Comparison of ENCODE assay signal across 8 cellular contexts in the genomic region with DNA sequence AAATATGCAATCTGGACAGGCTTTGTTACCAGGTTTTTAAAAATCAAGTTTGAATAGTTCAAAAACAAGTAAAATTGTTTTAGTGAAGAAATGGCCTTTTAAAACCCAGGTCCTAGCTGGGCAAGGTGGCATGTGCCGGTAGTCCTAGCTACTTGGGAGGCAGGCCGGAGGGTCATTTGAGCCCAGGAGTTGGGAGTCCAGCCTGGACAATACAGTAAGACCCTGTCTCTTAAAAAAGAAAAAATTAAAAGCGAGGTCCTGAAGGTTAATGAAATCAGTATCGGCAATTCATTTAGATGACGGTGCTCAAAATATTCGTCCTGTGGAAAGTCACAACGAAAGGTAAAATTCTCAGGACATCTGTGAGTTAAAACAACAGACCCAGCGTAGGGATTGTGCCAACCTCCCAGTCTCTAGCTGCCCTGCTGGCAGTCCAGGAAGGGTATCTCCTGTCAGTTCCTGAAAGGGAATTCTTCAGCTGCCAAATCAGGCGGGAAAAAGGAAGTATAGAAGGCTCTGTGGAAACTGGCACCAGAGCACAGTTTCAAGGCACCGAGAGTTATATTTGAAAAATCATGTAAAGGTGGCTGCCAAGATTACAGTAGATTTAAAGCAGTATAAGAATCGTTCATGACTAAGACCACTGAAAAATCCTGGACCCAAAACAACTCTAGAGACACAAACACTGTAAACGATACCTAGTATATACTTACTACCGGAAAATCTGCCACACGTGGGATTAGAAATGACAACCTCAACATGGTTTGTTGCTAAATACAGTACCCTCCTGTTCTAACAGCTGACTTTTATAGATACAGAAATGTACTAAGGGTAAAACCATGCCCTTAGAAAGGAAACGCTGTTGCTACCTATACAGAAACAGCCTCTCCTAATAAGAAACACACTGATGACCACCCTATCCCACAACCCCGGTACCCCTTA. TPM values are rescaled to one million over a fixed set of nuclear protein-coding genes. Genes with fewer than 3 reads are reported as not detected.
DNase-seq lines count a peak whose midpoint lies in the region; ATAC-seq, FAIRE-seq and TF ChIP-seq lines count a peak whose summit lies in the region.

No MANE protein-coding gene starts in this region.

- no peak overlapping the region for H4K8ac ChIP-seq in H1 (ENCODE audit: extremely low read depth, insufficient read depth, low read length)

- peak overlapping the region; percentile 73 to 97 (median 96) for H3K27ac Mint-ChIP-seq in nephron

- no peak for TF ChIP-seq CTCF in GM20000 (IDR thresholded peaks at IDR 0.05; ENCODE audit: extremely low read depth, missing control alignments)
- no peak for TF ChIP-seq CTCF in Peyer's patch (IDR thresholded peaks at IDR 0.05)
- no peak for TF ChIP-seq CTCF in H1 (IDR thresholded peaks at IDR 0.05; ENCODE audit: control extremely low read depth in 1 of 3, insufficient read depth in 1 of 3, low read depth in 1 of 3, low read length in 3 of 3)
- no peak for TF ChIP-seq CTCF in nephron (IDR thresholded peaks at IDR 0.05; ENCODE audit: unreplicated experiment in 3 of 3)

- no peak for TF ChIP-seq RAD21 in H1 (IDR thresholded peaks at IDR 0.05 in 1 of 2, conservative IDR thresholded peaks at IDR 0.05 in 1 of 2; ENCODE audit: low read depth in 2 of 2, low read length in 2 of 2)

- no peaks in the 10 kb centered on the region for H3K9me3 Mint-ChIP-seq in nephron

- H3K9ac ChIP-seq in H1 (replicated peaks in 1 of 4; ENCODE audit: extremely low read depth in 1 of 4, low read depth in 3 of 4, low read length in 3 of 4): peak overlapping the region in 3 of 4 experiments; percentile 20 to 47 (median 46); a peak in 2 of 7 replicates

- no peak for TF ChIP-seq EP300 in H1 (IDR thresholded peaks at IDR 0.05; ENCODE audit: borderline replicate concordance in 1 of 2, low read depth in 2 of 2, low read length in 2 of 2)

- no peaks in the 10 kb centered on the region for H3K36me3 ChIP-seq in Peyer's patch
- H3K36me3 ChIP-seq in H1 (ENCODE audit: control insufficient read depth in 2 of 4, insufficient read depth in 4 of 4, low read length in 3 of 4): no peaks in the 10 kb centered on the region

- H2BK120ac ChIP-seq in H1 (replicated peaks; ENCODE audit: low read depth, low read length): no peak overlapping the region

- H3K9me3 ChIP-seq in Peyer's patch: no peaks in the 10 kb centered on the region
- no peaks in the 10 kb centered on the region for H3K9me3 ChIP-seq in H1 (ENCODE audit: insufficient read depth in 2 of 2, low read depth in 1 of 2, low read length in 1 of 2)

- TF ChIP-seq POLR2A in Peyer's patch (IDR thresholded peaks at IDR 0.05) (no peak), H1 (IDR thresholded peaks at IDR 0.05; ENCODE audit: control extremely low read depth in 1 of 2, low read depth in 2 of 2, low read length in 2 of 2) (no peak; a peak in 1 of 3 replicates)

- no peak overlapping the region for H3K4ac ChIP-seq in H1 (replicated peaks; ENCODE audit: insufficient read length, low read depth, low read length)

- peaks cover 0 to 32% (median 2%) of the 10 kb centered on the region in 4 donors for H3K4me1 ChIP-seq in Peyer's patch
- H3K4me1 ChIP-seq in H1 (replicated peaks in 1 of 4; ENCODE audit: control insufficient read depth in 3 of 4, insufficient read depth in 4 of 4, low read length in 3 of 4): peaks cover 5 to 9% (median 8%) of the 10 kb centered on the region in 4 experiments; a peak in 5 of 7 replicates

- no peaks in the 10 kb centered on the region for H3K27me3 ChIP-seq in Peyer's patch
- H3K27me3 ChIP-seq in H1 (replicated peaks in 1 of 4; ENCODE audit: control insufficient read depth in 3 of 4, extremely low read depth in 1 of 4, insufficient read depth in 3 of 4, low read length in 3 of 4): peaks cover 0 to 22% (median 7%) of the 10 kb centered on the region in 4 experiments; a peak in 5 of 7 replicates

- H3K23me2 ChIP-seq in H1 (ENCODE audit: low read depth, low read length): peaks cover 15% of the 10 kb centered on the region

- POLR2A ChIA-PET in H1 (lab: Charles Lee; ENCODE audit: partially characterized antibody): interaction anchor here (0.7 to 1.2 kb wide), 2 partner anchors 8 to 114 kb away, joined by 3 read pairs; no protein-coding TSS in a partner anchor

- 80% methylated on average over 16 of the region's 16 CpGs; no CpG with 5 or more reads in 1 of the 2 experiments for WGBS in H1 (ENCODE audit: extremely low coverage in 1 of 2, insufficient coverage in 1 of 2, insufficient read length in 1 of 2, insufficient replicate concordance in 2 of 2, low coverage in 1 of 2, low lambda C conversion rate in 2 of 2, missing lambda C conversion rate in 1 of 2), 2 experiments

- no peak overlapping the region for H4K91ac ChIP-seq in H1 (replicated peaks; ENCODE audit: insufficient read length, low read length)

- H3K79me1 ChIP-seq in H1 (ENCODE audit: low read depth, low read length): no peaks in the 10 kb centered on the region

- H2BK15ac ChIP-seq in H1 (ENCODE audit: low read length): no peak overlapping the region

- no peak overlapping the region for H2AK5ac ChIP-seq in H1 (ENCODE audit: low read depth, low read length)

- H3K18ac ChIP-seq in H1 (ENCODE audit: extremely low read depth, low read length): peak overlapping the region; percentile 71; the same call in 1 of the 2 replicates

- CTCF ChIA-PET in H1 (lab: Charles Lee; ENCODE audit: partially characterized antibody): interaction anchor here (1.7 to 2.4 kb wide), 5 partner anchors 11 to 86 kb away, joined by 5 to 9 read pairs (median 8); a partner anchor contains a TSS

- peaks cover 0 to 5% of the 10 kb centered on the region in 2 experiments for H4K20me1 ChIP-seq in H1 (replicated peaks in 1 of 2; ENCODE audit: control insufficient read depth in 1 of 2, insufficient read depth in 2 of 2, low read length in 2 of 2)

- H2BK20ac ChIP-seq in H1 (ENCODE audit: low read length): no peak overlapping the region

- H2BK12ac ChIP-seq in H1 (ENCODE audit: low read depth, low read length): no peak overlapping the region

- no peak overlapping the region for H3K56ac ChIP-seq in H1 (replicated peaks; ENCODE audit: insufficient read length, low read depth, low read length)

- peak overlapping the region; percentile 63 to 89 (median 82) for H3K4me3 ChIP-seq in Peyer's patch
- peak overlapping the region; percentile 30 to 73 (median 60) for H3K4me3 ChIP-seq in H1 (ENCODE audit: extremely low read depth in 1 of 4, insufficient read depth in 2 of 4, low read depth in 3 of 4, low read length in 4 of 4)

- no peak overlapping the region for H3K23ac ChIP-seq in H1 (ENCODE audit: insufficient read length)

- peak overlapping the region; percentile 88 to 97 (median 93) for H3K4me3 Mint-ChIP-seq in nephron

- no peak overlapping the region for H2BK5ac ChIP-seq in H1 (ENCODE audit: low read depth, low read length)

- no peak overlapping the region for H3K14ac ChIP-seq in H1 (ENCODE audit: insufficient read length)

- peak overlapping the region; percentile 61 to 64 for H3K4me2 ChIP-seq in H1 (ENCODE audit: insufficient read depth in 1 of 2, low read depth in 2 of 2, low read length in 2 of 2)

- no peak for ATAC-seq in GM21447 (IDR thresholded peaks at IDR 0.05; ENCODE audit: unreplicated experiment)

- H3K79me2 ChIP-seq in H1 (ENCODE audit: control insufficient read depth in 1 of 2, insufficient read depth in 2 of 2, low read length in 2 of 2): peaks cover 3 to 23% of the 10 kb centered on the region in 2 experiments; a peak in 3 of 4 replicates

- peak; percentile 1 for DNase-seq in ACHN
- DNase-seq in GM20000 (ENCODE audit: low spot score): peak; percentile 40
- DNase-seq in Peyer's patch: no peak
- no peak for DNase-seq in H1 (ENCODE audit: low read depth in 1 of 2, low spot score in 2 of 2)
- DNase-seq in UCSD-AML1 (lab: John Stamatoyannopoulos, UW; ENCODE audit: unreplicated experiment): no peak
- DNase-seq in SIG-M5 treated with dmso at 0.1 percent for 504 hours (lab: John Stamatoyannopoulos, UW; ENCODE audit: unreplicated experiment): no peak

- in situ Hi-C loops in ACHN (cut with HindIII; ENCODE audit: low pct_ligation_motif_present, low pct_unique_long_range_greater_than_20kb, low sequenced_read_pairs): no loop called here

- peaks cover 5% of the 10 kb centered on the region for H3K27me3 Mint-ChIP-seq in nephron (ENCODE audit: low read depth)

- H2AFZ ChIP-seq in H1 (ENCODE audit: low read length): peak overlapping the region; percentile 63

- no peak for FAIRE-seq in H1 (lab: Jason Lieb, UNC)

- peaks cover 32% of the 10 kb centered on the region for H3K4me1 Mint-ChIP-seq in nephron

- peak overlapping the region; percentile 54 for H4K5ac ChIP-seq in H1 (ENCODE audit: insufficient read length, low read depth, low read length)

- H3K27ac ChIP-seq in Peyer's patch (peak overlapping the region; percentile 73 to 94 (median 84)), H1 (ENCODE audit: low read depth, low read length) (no peak overlapping the region)

- H3K36me3 Mint-ChIP-seq in nephron (ENCODE audit: low read depth): peaks cover 6% of the 10 kb centered on the region

TF ChIP-seq in H1, 55 proteins besides CTCF, POLR2A, EP300 and RAD21:
- TF ChIP-seq KDM1A (IDR thresholded peaks at IDR 0.05; ENCODE audit: borderline replicate concordance, low read length): no peak

RNA-seq across cellular contexts. Expression of a gene that starts 1.2 kb away (rescaled TPM):
- 10 to 100 TPM; 14.9 to 74.6 (median 37.8) TPM for total RNA-seq in Peyer's patch
- 29.8 and 31.8 TPM in 2 replicates for total RNA-seq in H1 (2021; fragmentation: NEBNext Ultra II Directional; extraction: Animal tissue kit (Norgen Biotek cat#: 25700))
- 16.3 and 20.2 TPM in 2 replicates for polyA plus RNA-seq in H1 (2011; rRNA removed)
- polyA plus RNA-seq in H1 (2011; cell fraction: cytosol; rRNA removed): 13.7 TPM
- 9.4 TPM for polyA plus RNA-seq in H1 (2011; cell fraction: nucleus; rRNA removed)
- 25.3 to 33.2 TPM (median 26.2 TPM) in 4 replicates for polyA plus RNA-seq in H1 (2012, experiment 1 of 2)
- polyA plus RNA-seq in H1 (2012, experiment 2 of 2): 8.6 TPM
- polyA plus RNA-seq in H1 (2013, experiment 1 of 2): 12.9 TPM
- 14.3 TPM for polyA plus RNA-seq in H1 (2013, experiment 2 of 2)
- polyA minus RNA-seq in H1 (2011; rRNA and poly(A)+ RNA removed): 37.3 and 41.7 TPM in 2 replicates
- 11.5 TPM for polyA minus RNA-seq in H1 (2011; cell fraction: cytosol; rRNA and poly(A)+ RNA removed)
- polyA minus RNA-seq in H1 (2011; cell fraction: nucleus; rRNA and poly(A)+ RNA removed): 15.3 TPM

Comparison
In these comparisons a context has a peak if more than half of its experiments do, and no peak if none do; other contexts are left out.
1. DNase-seq: peak in ACHN (single experiment) and GM20000 (single experiment); none in Peyer's patch (0 of 3), H1 (0 of 2), UCSD-AML1 (single experiment) and SIG-M5 treated with dmso at 0.1 percent for 504 hours (single experiment).